ENCODE assay signal across 8 cellular contexts in genomic region chr1:244653439-244654283, GRCh38. TPM values are rescaled to one million over a fixed set of nuclear protein-coding genes. Genes with fewer than 3 reads are reported as not detected.
DNase-seq lines count a peak whose midpoint lies in the region; ATAC-seq and TF ChIP-seq lines count a peak whose summit lies in the region.

No MANE protein-coding gene starts in this region.

- no peak overlapping the region for H3K4me3 Mint-ChIP-seq in activated naive CD8-positive, alpha-beta T cell treated with anti-CD3 and anti-CD28 coated beads, Interleukin-2, amount 50 U/mL, for 24 hours

- 0 to 2% methylated on average over 38 of the region's 38 CpGs for WGBS in testis, 2 donors

- H3K4me1 Mint-ChIP-seq in activated naive CD8-positive, alpha-beta T cell treated with anti-CD3 and anti-CD28 coated beads, Interleukin-2, amount 50 U/mL, for 24 hours, result peaks cover 23% of the 10 kb centered on the region

- H3K27me3 ChIP-seq in BLaER1 treated with 17β-estradiol and CSF1 and Interleukin-3, amounts not matched to agents 10 nM and 100 nM, result no peaks in the 10 kb centered on the region
- H3K27me3 ChIP-seq in testis, result no peaks in the 10 kb centered on the region

- H3K27me3 Mint-ChIP-seq in activated naive CD8-positive, alpha-beta T cell treated with anti-CD3 and anti-CD28 coated beads, Interleukin-2, amount 50 U/mL, for 24 hours, result no peaks in the 10 kb centered on the region

- H3K27ac ChIP-seq in BLaER1 treated with 17β-estradiol and CSF1 and Interleukin-3, amounts not matched to agents 10 nM and 100 nM, result peak overlapping the region; percentile 91 to 97 (median 94)
- peak overlapping the region; percentile 94 to 95 for H3K27ac ChIP-seq in testis

- H3K9ac ChIP-seq in BLaER1 treated with 17β-estradiol and CSF1 and Interleukin-3, amounts not matched to agents 10 nM and 100 nM, result peak overlapping the region; percentile 91 to 99 (median 95)

- H3K4me2 ChIP-seq in BLaER1 treated with 17β-estradiol and CSF1 and Interleukin-3, amounts not matched to agents 10 nM and 100 nM, result peak overlapping the region; percentile 78 to 94 (median 87)

- TF ChIP-seq POLR2A in testis (IDR thresholded peaks at IDR 0.05), result no peak

- intact Hi-C loops in testis (cut with DNase I; ENCODE audit: low total_unique reads), result no loop called here
- intact Hi-C loops in sciatic nerve (cut with DNase I), result no loop called here

- peaks cover 18 to 32% (median 27%) of the 10 kb centered on the region in 11 experiments; a peak in 21 of 22 replicates for H3K36me3 ChIP-seq in BLaER1 treated with 17β-estradiol and CSF1 and Interleukin-3, amounts not matched to agents 10 nM and 100 nM
- no peaks in the 10 kb centered on the region for H3K36me3 ChIP-seq in testis (ENCODE audit: low read depth, missing control alignments)

- H3K9me3 ChIP-seq in BLaER1 treated with 17β-estradiol and CSF1 and Interleukin-3, amounts not matched to agents 10 nM and 100 nM (replicated peaks in 1 of 11), result peaks cover 11 to 26% (median 21%) of the 10 kb centered on the region in 11 experiments; a peak in 21 of 22 replicates
- H3K9me3 ChIP-seq in testis, result no peaks in the 10 kb centered on the region

- ATAC-seq in HG02571 (IDR thresholded peaks at IDR 0.05; ENCODE audit: unreplicated experiment), result peak; percentile 0
- ATAC-seq in activated naive CD8-positive, alpha-beta T cell treated with anti-CD3 and anti-CD28 coated beads, Interleukin-2, amount 50 U/mL, for 24 hours, result no peak
- ATAC-seq in sciatic nerve, result no peak
- ATAC-seq in GM21360 (IDR thresholded peaks at IDR 0.05; ENCODE audit: unreplicated experiment), result no peak

- peak; percentile 30 for DNase-seq in activated naive CD8-positive, alpha-beta T cell treated with anti-CD3 and anti-CD28 coated beads, Interleukin-2, amount 50 U/mL, for 24 hours
- peak; percentile 31 for DNase-seq in iris pigment epithelial cell (ENCODE audit: low read depth)
- DNase-seq in testis, result peak; percentile 23
- no peak for DNase-seq in activated naive CD4-positive, alpha-beta T cell treated with anti-CD3 and anti-CD28 coated beads, Interleukin-2, amount 50 U/mL, for 16 hours
- DNase-seq in sciatic nerve (ENCODE audit: low spot score), result no peak

- H3K4me3 ChIP-seq in BLaER1 treated with 17β-estradiol and CSF1 and Interleukin-3, amounts not matched to agents 10 nM and 100 nM, result peak overlapping the region; percentile 80 to 96 (median 88)
- peak overlapping the region; percentile 93 to 97 for H3K4me3 ChIP-seq in testis

- H3K9me3 Mint-ChIP-seq in activated naive CD8-positive, alpha-beta T cell treated with anti-CD3 and anti-CD28 coated beads, Interleukin-2, amount 50 U/mL, for 24 hours, result no peaks in the 10 kb centered on the region

- H3K27ac Mint-ChIP-seq in activated naive CD8-positive, alpha-beta T cell treated with anti-CD3 and anti-CD28 coated beads, Interleukin-2, amount 50 U/mL, for 24 hours, result no peak overlapping the region

- peaks cover 16% of the 10 kb centered on the region for H3K36me3 Mint-ChIP-seq in activated naive CD8-positive, alpha-beta T cell treated with anti-CD3 and anti-CD28 coated beads, Interleukin-2, amount 50 U/mL, for 24 hours (ENCODE audit: low read depth)

- peaks cover 8 to 55% (median 30%) of the 10 kb centered on the region in 11 experiments; a peak in 14 of 22 replicates for H4K20me1 ChIP-seq in BLaER1 treated with 17β-estradiol and CSF1 and Interleukin-3, amounts not matched to agents 10 nM and 100 nM

- H3K4me1 ChIP-seq in BLaER1 treated with 17β-estradiol and CSF1 and Interleukin-3, amounts not matched to agents 10 nM and 100 nM, result peaks cover 20 to 34% (median 27%) of the 10 kb centered on the region in 10 experiments
- peaks cover 23% of the 10 kb centered on the region for H3K4me1 ChIP-seq in testis

- TF ChIP-seq CTCF in testis (IDR thresholded peaks at IDR 0.05), result no peak

RNA-seq across cellular contexts. Expression of gene DESI2, which starts 0.7 kb away (rescaled TPM):
- total RNA-seq in testis (10 to 100 TPM; 70.0 to 72.7 TPM), sciatic nerve (19.3 TPM)
- 114 TPM for polyA plus RNA-seq in testis (ENCODE audit: insufficient read depth, low read depth, low replicate concordance)

Comparison
In these comparisons a context has a peak if more than half of its experiments do, and no peak if none do; other contexts are left out.
1. DNase-seq: peak in activated naive CD8-positive, alpha-beta T cell treated with anti-CD3 and anti-CD28 coated beads, Interleukin-2, amount 50 U/mL, for 24 hours (single experiment), iris pigment epithelial cell (single experiment) and testis (single experiment); none in activated naive CD4-positive, alpha-beta T cell treated with anti-CD3 and anti-CD28 coated beads, Interleukin-2, amount 50 U/mL, for 16 hours (single experiment) and sciatic nerve (single experiment).